8 cellular contexts compared by ENCODE assay signal in the genomic region with DNA sequence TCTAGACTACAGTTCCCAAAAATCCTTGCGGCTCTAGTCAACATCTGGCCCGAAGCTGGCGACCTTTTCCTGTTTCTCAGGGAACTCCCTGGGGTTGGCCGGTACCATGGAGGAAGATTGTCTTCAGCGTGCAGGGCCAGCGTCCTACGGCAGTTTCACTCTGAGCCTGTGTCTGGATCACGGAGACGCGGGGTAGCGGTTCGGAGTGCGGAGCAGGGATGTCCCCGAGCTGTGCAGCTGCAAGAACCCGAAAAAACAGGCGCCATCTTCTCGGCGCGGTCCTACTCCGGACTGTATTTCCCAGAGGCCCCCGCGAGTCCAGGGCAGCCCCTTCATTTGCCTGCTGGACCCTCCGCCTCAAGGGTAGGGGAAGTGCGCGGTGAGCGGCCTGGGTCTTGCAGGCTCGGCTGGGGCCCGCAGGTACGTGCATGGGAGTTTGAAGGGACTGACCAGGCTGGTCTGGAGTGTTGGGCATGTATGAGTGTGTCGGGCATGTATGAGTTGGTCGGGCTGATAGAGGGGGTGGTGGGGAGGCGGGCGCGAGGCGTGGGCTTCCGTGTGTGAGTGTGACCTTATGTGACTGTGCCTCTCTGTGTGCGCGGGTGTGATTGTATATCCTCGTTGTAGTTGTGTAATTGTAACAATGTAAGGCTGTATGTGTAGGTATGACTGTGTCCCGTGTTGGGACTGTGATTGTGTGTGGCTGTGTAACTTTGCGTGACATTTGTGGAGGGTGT. TPM values are rescaled to one million over a fixed set of nuclear protein-coding genes. Genes with fewer than 3 reads are reported as not detected.
A peak's percentile ranks its signal among the peaks of the same experiment; 100 is the strongest.
DNase-seq lines count a peak whose midpoint lies in the region; ATAC-seq, FAIRE-seq and TF ChIP-seq lines count a peak whose summit lies in the region.

A gene (plus strand): TSS at position 360 of the 737 bp plus-strand sequence. CDS start 12,240 bp downstream, outside the sequence.

- H3K4me2 ChIP-seq in HepG2 (ENCODE audit: low read depth, low read length) = peak within 1 kb of the TSS; percentile 76

- FAIRE-seq in HepG2 (lab: Jason Lieb, UNC) = peak; percentile 89

- in situ Hi-C loops in HepG2 (cut with HindIII; ENCODE audit: extremely low pct_ligation_motif_present, low pct_unique_long_range_greater_than_20kb) = no loop called here

- no TSS peak for BruUV-seq in HepG2 (replicated peaks; lab: Mats Ljungman, UMichigan)

- H3K9me3 ChIP-seq in BE2C (no peaks in the 10 kb centered on the region), HepG2 (ENCODE audit: low read length) (no peaks in the 10 kb centered on the region)

- H2AFZ ChIP-seq in HepG2 (ENCODE audit: low read length) = peak within 1 kb of the TSS; percentile 98

- peak within 1 kb of the TSS; percentile 94 for H3K27ac Mint-ChIP-seq in activated CD4-positive, alpha-beta T cell treated with anti-CD3 and anti-CD28 coated beads, Interleukin-2, amount 10 ng/mL, durations not matched to agents 7 days and 5 days
- H3K27ac Mint-ChIP-seq in dendritic cell treated with granulocyte-macrophage colony-stimulating factor and Interleukin-4, amounts not matched to agents 40 ng/mL and 50 ng/mL, for 4 days = peak within 1 kb of the TSS; percentile 99

- H3K4me3 ChIP-seq in BE2C (ENCODE audit: low read depth, low read length) (peak within 1 kb of the TSS; percentile 99), HepG2 (replicated peaks in 1 of 3; ENCODE audit: insufficient read depth in 1 of 3, low read depth in 2 of 3, low read length in 3 of 3) (peak within 1 kb of the TSS; percentile 85 to 96 (median 88))

- WGBS in HepG2 (ENCODE audit: low lambda C conversion rate) = 2% methylated on average over 8 of the region's 41 CpGs

- peaks cover 8% of the 10 kb centered on the region for H3K79me2 ChIP-seq in HepG2 (ENCODE audit: insufficient read depth, low read length)

- TF ChIP-seq CTCF in BE2C (IDR thresholded peaks at IDR 0.05; ENCODE audit: low read depth, low read length) (no peak), HepG2 (CRISPR knock-in tag; IDR thresholded peaks at IDR 0.05) (no peak)

- intact Hi-C loops in dendritic cell treated with granulocyte-macrophage colony-stimulating factor and Interleukin-4, amounts not matched to agents 40 ng/mL and 50 ng/mL, for 4 days (cut with micrococcal nuclease) = loop anchor here (5.0 to 10.0 kb wide), 3 partner anchors 117 to 247 kb away; a partner anchor contains a TSS
- intact Hi-C loops in HepG2 (cut with micrococcal nuclease; ENCODE audit: unreplicated experiment) = loop anchor here (1.0 to 10.0 kb wide), 3 partner anchors 46 to 1163 kb away; a partner anchor contains a TSS

- H4K20me1 ChIP-seq in HepG2 (ENCODE audit: insufficient read depth, low read length) = no peaks in the 10 kb centered on the region

- H3K9ac ChIP-seq in HepG2 (ENCODE audit: insufficient read depth, low read depth, low read length) = peak within 1 kb of the TSS; percentile 95

- H3K4me1 ChIP-seq in BE2C (no peaks in the 10 kb centered on the region), HepG2 (ENCODE audit: insufficient read depth, low read length) (peaks cover 12% of the 10 kb centered on the region)

- peak; percentile 36; the same call in 1 of the 2 replicates for TF ChIP-seq RAD21 in HepG2 (CRISPR knock-in tag; IDR thresholded peaks at IDR 0.05)

- peak within 1 kb of the TSS; percentile 89 for H3K27ac ChIP-seq in HepG2 (ENCODE audit: extremely low read length, insufficient read depth, low read length)

- CTCF ChIA-PET in activated CD4-positive, alpha-beta T cell treated with anti-CD3 and anti-CD28 coated beads, Interleukin-2, amount 10 ng/mL, durations not matched to agents 7 days and 5 days (lab: Charles Lee) = interaction anchor here (0.8 to 1.0 kb wide), 2 partner anchors 126 to 243 kb away, joined by 3 read pairs; no protein-coding TSS in a partner anchor
- CTCF ChIA-PET in HepG2 (lab: Yijun Ruan, JAX; ENCODE audit: low intra/inter-chr PET ratio, low total read pairs) = no interaction called here

- peaks cover 55% of the 10 kb centered on the region for H3K36me3 Mint-ChIP-seq in activated CD4-positive, alpha-beta T cell treated with anti-CD3 and anti-CD28 coated beads, Interleukin-2, amount 10 ng/mL, durations not matched to agents 7 days and 5 days (ENCODE audit: low read depth)
- H3K36me3 Mint-ChIP-seq in dendritic cell treated with granulocyte-macrophage colony-stimulating factor and Interleukin-4, amounts not matched to agents 40 ng/mL and 50 ng/mL, for 4 days (ENCODE audit: low read depth) = peaks cover 53% of the 10 kb centered on the region

- H3K4me3 Mint-ChIP-seq in activated CD4-positive, alpha-beta T cell treated with anti-CD3 and anti-CD28 coated beads, Interleukin-2, amount 10 ng/mL, durations not matched to agents 7 days and 5 days = peak within 1 kb of the TSS; percentile 88
- peak within 1 kb of the TSS; percentile 96 for H3K4me3 Mint-ChIP-seq in dendritic cell treated with granulocyte-macrophage colony-stimulating factor and Interleukin-4, amounts not matched to agents 40 ng/mL and 50 ng/mL, for 4 days

- peaks cover 5% of the 10 kb centered on the region; the same call in 1 of the 2 replicates for H3K36me3 ChIP-seq in BE2C
- H3K36me3 ChIP-seq in HepG2 (replicated peaks in 1 of 2; ENCODE audit: control insufficient read depth in 1 of 2, insufficient read depth in 2 of 2, low read length in 2 of 2) = no peaks in the 10 kb centered on the region; a peak in 1 of 5 replicates

- POLR2A ChIA-PET in activated CD4-positive, alpha-beta T cell treated with anti-CD3 and anti-CD28 coated beads, Interleukin-2, amount 10 ng/mL, durations not matched to agents 7 days and 5 days (lab: Charles Lee) = interaction anchor here (0.6 to 1.1 kb wide), 2 partner anchors 137 to 153 kb away, joined by 4 to 5 read pairs; a partner anchor contains a TSS
- POLR2A ChIA-PET in HepG2 (lab: Yijun Ruan, JAX) = interaction anchor here (0.6 to 2.0 kb wide), 19 partner anchors 9 to 840 kb away, joined by 3 to 11 read pairs (median 4); a partner anchor contains a TSS

- peaks cover 23% of the 10 kb centered on the region for H3K4me1 Mint-ChIP-seq in activated CD4-positive, alpha-beta T cell treated with anti-CD3 and anti-CD28 coated beads, Interleukin-2, amount 10 ng/mL, durations not matched to agents 7 days and 5 days
- peaks cover 19% of the 10 kb centered on the region for H3K4me1 Mint-ChIP-seq in dendritic cell treated with granulocyte-macrophage colony-stimulating factor and Interleukin-4, amounts not matched to agents 40 ng/mL and 50 ng/mL, for 4 days (ENCODE audit: low read depth)

- TF ChIP-seq EP300 in HepG2 (IDR thresholded peaks at IDR 0.05; ENCODE audit: low read depth in 2 of 2, low read length in 2 of 2) (no peak), HepG2 (CRISPR knock-in tag; IDR thresholded peaks at IDR 0.05; ENCODE audit: borderline replicate concordance) (no peak)

- peak; percentile 86 to 91 for TF ChIP-seq POLR2A in HepG2 (IDR thresholded peaks at IDR 0.05; ENCODE audit: insufficient read depth in 1 of 2, low read depth in 2 of 2, low read length in 2 of 2)

- H3K27me3 ChIP-seq in BE2C (no peaks in the 10 kb centered on the region), HepG2 (ENCODE audit: control insufficient read depth in 1 of 2, insufficient read depth in 2 of 2, low read length in 2 of 2) (peaks cover 0 to 4% of the 10 kb centered on the region in 2 experiments; a peak in 1 of 5 replicates)

- DNase-seq in BE2C (peak; percentile 92), GM19240 (ENCODE audit: insufficient read length, low spot score) (peak; percentile 70), NCI-H524 (lab: John Stamatoyannopoulos, UW) (peak; percentile 93 to 95), HepG2 (ENCODE audit: low spot score) (peak; percentile 92)
- peak; percentile 87 for DNase-seq in activated CD4-positive, alpha-beta T cell treated with anti-CD3 and anti-CD28 coated beads, Interleukin-2, amount 10 ng/mL, durations not matched to agents 7 days and 5 days
- DNase-seq in stimulated activated CD4-positive, alpha-beta T cell treated with anti-CD3 and anti-CD28 coated beads, Interleukin-2, amount 100 ng/mL, for 48 hours = peak; percentile 69 to 74

- no peaks in the 10 kb centered on the region for H3K27me3 Mint-ChIP-seq in activated CD4-positive, alpha-beta T cell treated with anti-CD3 and anti-CD28 coated beads, Interleukin-2, amount 10 ng/mL, durations not matched to agents 7 days and 5 days
- H3K27me3 Mint-ChIP-seq in dendritic cell treated with granulocyte-macrophage colony-stimulating factor and Interleukin-4, amounts not matched to agents 40 ng/mL and 50 ng/mL, for 4 days = no peaks in the 10 kb centered on the region

- peaks cover 30% of the 10 kb centered on the region for H3K9me3 Mint-ChIP-seq in activated CD4-positive, alpha-beta T cell treated with anti-CD3 and anti-CD28 coated beads, Interleukin-2, amount 10 ng/mL, durations not matched to agents 7 days and 5 days
- H3K9me3 Mint-ChIP-seq in dendritic cell treated with granulocyte-macrophage colony-stimulating factor and Interleukin-4, amounts not matched to agents 40 ng/mL and 50 ng/mL, for 4 days = peaks cover 41% of the 10 kb centered on the region

- ATAC-seq in HG03457 (IDR thresholded peaks at IDR 0.05; ENCODE audit: unreplicated experiment) (peak; percentile 73), HepG2 (peak; percentile 99)

RNA-seq across cellular contexts. Expression of the gene that starts here (rescaled TPM):
- polyA plus RNA-seq in BE2C (2012; ENCODE audit: insufficient read depth, insufficient read length, low read depth) = 4.6 TPM
- total RNA-seq in activated CD4-positive, alpha-beta T cell treated with anti-CD3 and anti-CD28 coated beads, Interleukin-2, amount 10 ng/mL, durations not matched to agents 7 days and 5 days = 10 to 100 TPM; 12.4 TPM
- 3.7 and 4.1 TPM in 2 replicates for total RNA-seq in HepG2 (2016; rRNA removed; fragmentation: Illumina TruSeq; extraction: Trizol)
- total RNA-seq in HepG2 (2016; cell fraction: cytosol; rRNA removed; fragmentation: Illumina TruSeq; extraction: Trizol; ENCODE audit: low read depth) = 1.1 and 1.6 TPM in 2 replicates
- 3.8 and 3.9 TPM in 2 replicates for total RNA-seq in HepG2 (2016; cell fraction: insoluble cytoplasmic fraction; rRNA removed; fragmentation: Illumina TruSeq; extraction: Trizol)
- 2.8 and 3.9 TPM in 2 replicates for total RNA-seq in HepG2 (2016; cell fraction: membrane; rRNA removed; fragmentation: Illumina TruSeq; extraction: Trizol)
- 5.3 and 5.4 TPM in 2 replicates for total RNA-seq in HepG2 (2016; cell fraction: nucleus; rRNA removed; fragmentation: Illumina TruSeq; extraction: Trizol)
- polyA plus RNA-seq in HepG2 (2011; rRNA removed) = 2.6 and 3.4 TPM in 2 replicates
- polyA plus RNA-seq in HepG2 (2011; cell fraction: cytosol; rRNA removed) = 1.0 and 1.6 TPM in 2 replicates
- polyA plus RNA-seq in HepG2 (2011; cell fraction: nucleus; rRNA removed) = 2.9 and 4.6 TPM in 2 replicates
- polyA plus RNA-seq in HepG2 (2012) = 2.3 and 4.1 TPM in 2 replicates
- 0.87 and 1.0 TPM in 2 replicates for polyA plus RNA-seq in HepG2 (2016; cell fraction: cytosol; fragmentation: Illumina TruSeq; extraction: Trizol; ENCODE audit: low read depth)
- polyA plus RNA-seq in HepG2 (2016; cell fraction: insoluble cytoplasmic fraction; fragmentation: Illumina TruSeq; extraction: Trizol; ENCODE audit: low read depth) = 2.2 and 3.4 TPM in 2 replicates
- 1.4 and 2.0 TPM in 2 replicates for polyA plus RNA-seq in HepG2 (2016; cell fraction: membrane; fragmentation: Illumina TruSeq; extraction: Trizol; ENCODE audit: low read depth)
- polyA plus RNA-seq in HepG2 (2016; cell fraction: nucleus; fragmentation: Illumina TruSeq; extraction: Trizol; ENCODE audit: insufficient read depth, low read depth) = 5.4 and 5.6 TPM in 2 replicates
- 3.6 and 6.3 TPM in 2 replicates for polyA minus RNA-seq in HepG2 (2011; rRNA and poly(A)+ RNA removed; ENCODE audit: low replicate concordance)
- polyA minus RNA-seq in HepG2 (2011; cell fraction: cytosol; rRNA and poly(A)+ RNA removed) = 2.0 and 2.6 TPM in 2 replicates
- polyA minus RNA-seq in HepG2 (2011; cell fraction: nucleus; rRNA and poly(A)+ RNA removed) = 10.2 and 13.6 TPM in 2 replicates

Comparison
In these comparisons a context has a peak if more than half of its experiments do, and no peak if none do; other contexts are left out.
1. Peak in every context shown above with its lines: DNase-seq, ATAC-seq, H3K4me3 ChIP-seq and H3K27ac ChIP-seq.